Comparison of ENCODE assay signal across 22 cellular contexts in the genomic region with DNA sequence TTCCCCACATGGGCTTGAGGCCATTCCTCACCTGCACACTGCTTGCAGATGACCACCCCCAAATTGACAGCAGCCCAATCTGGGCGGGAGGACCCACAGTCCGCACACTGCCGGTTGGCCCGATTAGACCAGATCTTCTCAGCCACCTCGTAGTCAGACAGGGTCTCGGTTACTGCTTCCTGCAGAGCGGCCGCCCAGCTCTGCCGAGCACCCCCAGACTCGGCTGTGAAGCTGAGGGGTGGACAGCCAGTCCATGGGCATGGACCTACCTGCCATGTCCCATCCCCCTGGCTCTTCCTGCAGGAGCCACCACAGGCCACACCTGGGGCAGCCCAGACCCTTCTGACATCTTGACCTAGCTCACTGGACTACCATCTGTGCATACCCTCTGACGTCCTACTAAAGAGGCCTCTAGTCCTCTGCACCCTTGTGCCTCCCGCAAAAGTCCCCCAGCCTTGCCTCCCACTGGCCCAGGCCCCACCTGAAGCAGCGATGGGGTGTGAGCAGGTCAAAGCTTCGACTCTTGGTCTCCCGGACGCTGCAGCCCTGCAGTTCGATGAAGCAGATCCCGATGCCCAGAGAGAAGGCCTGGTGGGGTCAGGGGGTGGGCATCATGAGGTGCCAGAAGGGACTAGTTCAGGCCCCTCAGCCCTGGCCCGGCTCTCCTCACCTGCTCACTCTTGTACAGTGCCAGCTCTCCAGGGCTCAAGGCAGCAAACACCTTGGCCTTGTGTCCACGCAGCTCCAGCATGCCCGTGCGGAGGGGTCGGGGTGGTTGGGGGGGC. TPM values are rescaled to one million over a fixed set of nuclear protein-coding genes. Genes with fewer than 3 reads are reported as not detected.
A peak's percentile ranks its signal among the peaks of the same experiment; 100 is the strongest.
DNase-seq lines count a peak whose midpoint lies in the region; ATAC-seq and TF ChIP-seq lines count a peak whose summit lies in the region.
"Had no signal": no experiment of that assay in that cellular context is flagged by ENCODE, and none has a peak within 500 bp of the region (broad histone marks: within the 10 kb centered on the region; RNA-seq: fewer than 3 reads in every experiment).

No MANE protein-coding gene starts in this region.

- no peaks in the 10 kb centered on the region for H3K27me3 ChIP-seq in upper lobe of right lung
- H3K27me3 ChIP-seq: BLaER1 had no signal

- DNase-seq in natural killer cell treated with Interleukin-12 subunit alpha and Interleukin-12 subunit beta and Interleukin-15 and Interleukin-18, amount 100 ng/mL, for 72 hours (ENCODE audit: low spot score): peak; percentile 49
- DNase-seq in natural killer cell (no peak), mucosa of descending colon (no peak), posterior vena cava (ENCODE audit: low spot score) (peak; percentile 50), upper lobe of right lung (no peak), progenitor cell of endocrine pancreas (ENCODE audit: low spot score, unreplicated experiment) (no peak)
- DNase-seq: 8988T; Calu3; CD4-positive, alpha-beta memory T cell; DMS 273 treated with DMSO at 0.1 percent for 48 hours; DMS53; EL; GOT3; IMR-90 had no signal

- intact Hi-C loops in natural killer cell (cut with micrococcal nuclease) (no loop called here), mucosa of descending colon (cut with DNase I, micrococcal nuclease) (no loop called here), posterior vena cava (cut with DNase I) (no loop called here), upper lobe of right lung (cut with DNase I) (no loop called here)

- H3K9me3 Mint-ChIP-seq in natural killer cell treated with Interleukin-12 subunit alpha and Interleukin-12 subunit beta and Interleukin-15 and Interleukin-18, amount 100 ng/mL, for 72 hours: no peaks in the 10 kb centered on the region
- H3K9me3 Mint-ChIP-seq in natural killer cell: no peaks in the 10 kb centered on the region
- no peaks in the 10 kb centered on the region for H3K9me3 Mint-ChIP-seq in progenitor cell of endocrine pancreas (ENCODE audit: low read depth)
- H3K9me3 Mint-ChIP-seq: CD14-positive monocyte, H9 had no signal

- peaks cover 0 to under 1% of the 10 kb centered on the region in 2 donors for H3K4me1 Mint-ChIP-seq in natural killer cell treated with Interleukin-12 subunit alpha and Interleukin-12 subunit beta and Interleukin-15 and Interleukin-18, amount 100 ng/mL, for 72 hours (ENCODE audit: low read depth in 2 of 2)
- H3K4me1 Mint-ChIP-seq in natural killer cell: no peaks in the 10 kb centered on the region
- H3K4me1 Mint-ChIP-seq in progenitor cell of endocrine pancreas (ENCODE audit: low read depth): no peaks in the 10 kb centered on the region
- H3K4me1 Mint-ChIP-seq: CD14-positive monocyte; CD4-positive, alpha-beta memory T cell had no signal

- no peaks in the 10 kb centered on the region for H3K9me3 ChIP-seq in mucosa of descending colon
- no peaks in the 10 kb centered on the region for H3K9me3 ChIP-seq in upper lobe of right lung
- H3K9me3 ChIP-seq: BLaER1 had no signal

- H3K27ac ChIP-seq in upper lobe of right lung: no peak overlapping the region
- H3K27ac ChIP-seq: BLaER1 had no signal

- no peaks in the 10 kb centered on the region for H3K36me3 ChIP-seq in mucosa of descending colon (ENCODE audit: low read depth)
- peaks cover 7% of the 10 kb centered on the region for H3K36me3 ChIP-seq in upper lobe of right lung
- H3K36me3 ChIP-seq: BLaER1 had no signal

- no peak overlapping the region for H3K4me3 Mint-ChIP-seq in natural killer cell treated with Interleukin-12 subunit alpha and Interleukin-12 subunit beta and Interleukin-15 and Interleukin-18, amount 100 ng/mL, for 72 hours
- no peak overlapping the region for H3K4me3 Mint-ChIP-seq in natural killer cell
- no peak overlapping the region for H3K4me3 Mint-ChIP-seq in progenitor cell of endocrine pancreas (ENCODE audit: low read depth)
- H3K4me3 Mint-ChIP-seq: CD14-positive monocyte; CD4-positive, alpha-beta memory T cell; H9 had no signal

- no peaks in the 10 kb centered on the region for H3K4me1 ChIP-seq in mucosa of descending colon (ENCODE audit: low read depth)
- H3K4me1 ChIP-seq in upper lobe of right lung: no peaks in the 10 kb centered on the region

- TF ChIP-seq CTCF in natural killer cell (IDR thresholded peaks at IDR 0.05): no peak
- TF ChIP-seq CTCF in mucosa of descending colon (IDR thresholded peaks at IDR 0.05): no peak
- no peak for TF ChIP-seq CTCF in upper lobe of right lung (IDR thresholded peaks at IDR 0.05)
- no peak for TF ChIP-seq CTCF in progenitor cell of endocrine pancreas (IDR thresholded peaks at IDR 0.05; ENCODE audit: unreplicated experiment)

- H3K4me3 ChIP-seq in mucosa of descending colon: no peak overlapping the region
- H3K4me3 ChIP-seq in upper lobe of right lung: no peak overlapping the region
- H3K4me3 ChIP-seq: BLaER1, GM12878, K562 had no signal

- peak; percentile 16 to 34 for ATAC-seq in natural killer cell treated with Interleukin-12 subunit alpha and Interleukin-12 subunit beta and Interleukin-15 and Interleukin-18, amount 100 ng/mL, for 72 hours
- ATAC-seq in natural killer cell (no peak), mucosa of descending colon (peak; percentile 9), upper lobe of right lung (peak; percentile 4), HG02938 (IDR thresholded peaks at IDR 0.05; ENCODE audit: unreplicated experiment) (no peak), GM18868 (IDR thresholded peaks at IDR 0.05; ENCODE audit: unreplicated experiment) (no peak)
- ATAC-seq: GM12878, K562 had no signal

- H3K27me3 Mint-ChIP-seq in natural killer cell treated with Interleukin-12 subunit alpha and Interleukin-12 subunit beta and Interleukin-15 and Interleukin-18, amount 100 ng/mL, for 72 hours: no peaks in the 10 kb centered on the region
- H3K27me3 Mint-ChIP-seq in natural killer cell (ENCODE audit: low read depth in 2 of 2) (no peaks in the 10 kb centered on the region), progenitor cell of endocrine pancreas (no peaks in the 10 kb centered on the region)
- H3K27me3 Mint-ChIP-seq: CD4-positive, alpha-beta memory T cell had no signal

- no peaks in the 10 kb centered on the region for H3K36me3 Mint-ChIP-seq in natural killer cell treated with Interleukin-12 subunit alpha and Interleukin-12 subunit beta and Interleukin-15 and Interleukin-18, amount 100 ng/mL, for 72 hours
- no peaks in the 10 kb centered on the region for H3K36me3 Mint-ChIP-seq in natural killer cell
- H3K36me3 Mint-ChIP-seq in progenitor cell of endocrine pancreas (ENCODE audit: insufficient read depth): no peaks in the 10 kb centered on the region
- H3K36me3 Mint-ChIP-seq: CD4-positive, alpha-beta memory T cell had no signal

- H3K27ac Mint-ChIP-seq in natural killer cell treated with Interleukin-12 subunit alpha and Interleukin-12 subunit beta and Interleukin-15 and Interleukin-18, amount 100 ng/mL, for 72 hours: no peak overlapping the region
- H3K27ac Mint-ChIP-seq in natural killer cell (no peak overlapping the region), progenitor cell of endocrine pancreas (no peak overlapping the region)
- H3K27ac Mint-ChIP-seq: CD4-positive, alpha-beta memory T cell had no signal

RNA-seq across cellular contexts. Expression of a gene that starts 9.8 kb away (rescaled TPM):
- 10 to 100 TPM; 17.5 to 22.6 TPM for total RNA-seq in natural killer cell treated with Interleukin-12 subunit alpha and Interleukin-12 subunit beta and Interleukin-15 and Interleukin-18, amount 100 ng/mL, for 72 hours
- total RNA-seq in natural killer cell: 10 to 100 TPM; 13.9 to 25.2 (median 19.6) TPM
- 10 to 100 TPM in 1 of 3 donors, 1 to 10 TPM in 2; 5.7 to 10.9 (median 8.0) TPM for total RNA-seq in mucosa of descending colon
- total RNA-seq in posterior vena cava: 10 to 100 TPM; 14.7 to 18.8 TPM
- 42.4 TPM for total RNA-seq in upper lobe of right lung
- total RNA-seq in progenitor cell of endocrine pancreas: 6.2 and 6.4 TPM in 2 replicates
- total RNA-seq: G401 had no signal

RNA-seq across cellular contexts. Expression of a gene that starts 21.0 kb away (rescaled TPM):
- total RNA-seq in natural killer cell treated with Interleukin-12 subunit alpha and Interleukin-12 subunit beta and Interleukin-15 and Interleukin-18, amount 100 ng/mL, for 72 hours: 10 to 100 TPM; 35.6 to 56.4 TPM
- 100 to 1,000 TPM; 134 to 155 (median 147) TPM for total RNA-seq in natural killer cell
- total RNA-seq in mucosa of descending colon: 10 to 100 TPM; 16.3 to 23.3 (median 17.6) TPM
- 10 to 100 TPM; 11.6 to 13.6 TPM for total RNA-seq in posterior vena cava
- 13.6 TPM for total RNA-seq in upper lobe of right lung
- total RNA-seq in progenitor cell of endocrine pancreas: 27.7 and 30.7 TPM in 2 replicates

RNA-seq across cellular contexts. Expression of a gene that starts 35.5 kb away (rescaled TPM):
- 10 to 100 TPM in 1 of 2 donors, 1 to 10 TPM in 1; 8.1 to 39.3 TPM for total RNA-seq in natural killer cell treated with Interleukin-12 subunit alpha and Interleukin-12 subunit beta and Interleukin-15 and Interleukin-18, amount 100 ng/mL, for 72 hours
- total RNA-seq in natural killer cell (1 to 10 TPM; 5.7 to 6.6 (median 6.1) TPM), mucosa of descending colon (1 to 10 TPM; 2.3 to 3.9 (median 3.3) TPM), posterior vena cava (1 to 10 TPM; 2.5 to 3.0 TPM), upper lobe of right lung (6.1 TPM), progenitor cell of endocrine pancreas (5.2 and 6.7 TPM in 2 replicates)

RNA-seq across cellular contexts. Expression of a gene that starts 35.6 kb away (rescaled TPM):
- total RNA-seq in natural killer cell treated with Interleukin-12 subunit alpha and Interleukin-12 subunit beta and Interleukin-15 and Interleukin-18, amount 100 ng/mL, for 72 hours: 100 to 1,000 TPM in 1 of 2 donors, 10 to 100 TPM in 1; 80.0 to 128 TPM
- total RNA-seq in natural killer cell (10 to 100 TPM; 66.0 to 85.7 (median 74.7) TPM), mucosa of descending colon (10 to 100 TPM; 45.1 to 47.0 (median 45.8) TPM), posterior vena cava (10 to 100 TPM; 30.3 to 34.7 TPM), upper lobe of right lung (42.1 TPM), progenitor cell of endocrine pancreas (101 and 103 TPM in 2 replicates)

RNA-seq across cellular contexts. Expression of a gene that starts 53.5 kb away (rescaled TPM):
- 100 to 1,000 TPM; 280 to 289 TPM for total RNA-seq in natural killer cell treated with Interleukin-12 subunit alpha and Interleukin-12 subunit beta and Interleukin-15 and Interleukin-18, amount 100 ng/mL, for 72 hours
- total RNA-seq in natural killer cell (100 to 1,000 TPM; 410 to 456 (median 419) TPM), mucosa of descending colon (10 to 100 TPM; 53.3 to 87.7 (median 82.7) TPM), posterior vena cava (10 to 100 TPM; 52.3 to 83.8 TPM), upper lobe of right lung (118 TPM), progenitor cell of endocrine pancreas (63.5 and 74.3 TPM in 2 replicates)

Comparison
In these comparisons a context has a peak if more than half of its experiments do, and no peak if none do; other contexts are left out.
1. ATAC-seq: peak in natural killer cell treated with Interleukin-12 subunit alpha and Interleukin-12 subunit beta and Interleukin-15 and Interleukin-18, amount 100 ng/mL, for 72 hours (2 of 2), mucosa of descending colon (single experiment) and upper lobe of right lung (single experiment); none in natural killer cell (0 of 3), HG02938 (single experiment) and GM18868 (single experiment).
2. DNase-seq: peak in natural killer cell treated with Interleukin-12 subunit alpha and Interleukin-12 subunit beta and Interleukin-15 and Interleukin-18, amount 100 ng/mL, for 72 hours (single experiment) and posterior vena cava (single experiment); none in natural killer cell (single experiment), mucosa of descending colon (0 of 3), upper lobe of right lung (single experiment) and progenitor cell of endocrine pancreas (single experiment).